In genomic region chr5:180284161-180284560, GRCh38 we compare ENCODE assay signal across 19 cellular contexts. TPM values are rescaled to one million over a fixed set of nuclear protein-coding genes. Genes with fewer than 3 reads are reported as not detected.
DNase-seq lines count a peak whose midpoint lies in the region; ATAC-seq, FAIRE-seq and TF ChIP-seq lines count a peak whose summit lies in the region.
"Had no signal": no experiment of that assay in that cellular context is flagged by ENCODE, and none has a peak within 500 bp of the region (broad histone marks: within the 10 kb centered on the region; RNA-seq: fewer than 3 reads in every experiment).

No MANE protein-coding gene starts in this region.

- H3K23ac ChIP-seq in H1 (ENCODE audit: insufficient read length) (no peak overlapping the region), neuronal stem cell (ENCODE audit: low read depth, low read length, poor library complexity) (peak overlapping the region; percentile 85)

- FAIRE-seq in H1 (lab: Jason Lieb, UNC): no peak

- H2BK20ac ChIP-seq in H1 (ENCODE audit: low read length): no peak overlapping the region

- TF ChIP-seq CTCF in NB4 (IDR thresholded peaks at IDR 0.05; ENCODE audit: low read depth, low read length) (peak; percentile 80), H1 (IDR thresholded peaks at IDR 0.05; ENCODE audit: control extremely low read depth in 1 of 3, insufficient read depth in 1 of 3, low read depth in 1 of 3, low read length in 3 of 3) (peak; percentile 34 to 47 (median 42)), MM.1S (IDR thresholded peaks at IDR 0.05; ENCODE audit: low read length) (no peak)

- POLR2A ChIA-PET in H1 (lab: Charles Lee; ENCODE audit: partially characterized antibody): interaction anchor here (0.6 to 0.8 kb wide), 2 partner anchors 13 to 18 kb away, joined by 3 to 4 read pairs; no protein-coding TSS in a partner anchor

- DNase-seq in CD1c-positive myeloid dendritic cell (ENCODE audit: extremely low spot score): peak; percentile 39
- peak; percentile 96 for DNase-seq in NB4 (ENCODE audit: low read depth)
- no peak for DNase-seq in H1 (ENCODE audit: low read depth in 1 of 2, low spot score in 2 of 2)
- DNase-seq in neuronal stem cell (ENCODE audit: low spot score): no peak
- DNase-seq in sciatic nerve (ENCODE audit: low spot score): no peak
- no peak for DNase-seq in NCI-H82 treated with DMSO at 0.1 percent for 48 hours (lab: John Stamatoyannopoulos, UW; ENCODE audit: unreplicated experiment)
- no peak for DNase-seq in MM.1S
- DNase-seq: activated naive CD4-positive, alpha-beta T cell treated with anti-CD3 and anti-CD28 coated beads for 36 hours; activated T-cell treated with anti-CD3 and anti-CD28 coated beads, Interleukin-2, amount 50 U/mL, for 4 hours; CD8-positive, alpha-beta memory T cell; DMS53; left cardiac atrium; NCI-H1105; NCI-H526; SIG-M5; stimulated activated CD4-positive, alpha-beta T cell treated with anti-CD3 and anti-CD28 coated beads, Interleukin-4, amount 100 ng/mL, for 4 hours; uterus had no signal

- H3K79me2 ChIP-seq in H1 (ENCODE audit: control insufficient read depth in 1 of 2, insufficient read depth in 2 of 2, low read length in 2 of 2) (peaks cover 0 to 56% of the 10 kb centered on the region in 2 experiments; a peak in 2 of 4 replicates), MM.1S (ENCODE audit: low read length) (peaks cover 29% of the 10 kb centered on the region)

- no peaks in the 10 kb centered on the region for H3F3A ChIP-seq in MM.1S (ENCODE audit: insufficient read depth, low read length)

- H2BK5ac ChIP-seq in H1 (ENCODE audit: low read depth, low read length): peak overlapping the region; percentile 40; the same call in 1 of the 2 replicates
- H2BK5ac ChIP-seq in neuronal stem cell (ENCODE audit: low read length): no peak overlapping the region

- H4K20me1 ChIP-seq in H1 (replicated peaks in 1 of 2; ENCODE audit: control insufficient read depth in 1 of 2, insufficient read depth in 2 of 2, low read length in 2 of 2) (peaks cover 4 to 9% of the 10 kb centered on the region in 2 experiments), MM.1S (ENCODE audit: insufficient read depth, low read length) (no peaks in the 10 kb centered on the region)

- H3K36me3 ChIP-seq in H1 (ENCODE audit: control insufficient read depth in 2 of 4, insufficient read depth in 4 of 4, low read length in 3 of 4) (peaks cover 0 to 13% (median 3%) of the 10 kb centered on the region in 4 experiments; a peak in 3 of 8 replicates), neuronal stem cell (replicated peaks in 1 of 2; ENCODE audit: control insufficient read depth in 2 of 2, insufficient read depth in 2 of 2, low read length in 2 of 2) (peaks cover 17 to 88% of the 10 kb centered on the region in 2 donors), MM.1S (replicated peaks; ENCODE audit: insufficient read depth, low read length) (no peaks in the 10 kb centered on the region; the same call in 1 of the 2 replicates)
- H3K36me3 ChIP-seq: uterus had no signal

- H3K9ac ChIP-seq in H1 (replicated peaks in 1 of 4; ENCODE audit: extremely low read depth in 1 of 4, low read depth in 3 of 4, low read length in 3 of 4): no peak overlapping the region
- H3K9ac ChIP-seq in neuronal stem cell (ENCODE audit: low read depth, low read length, poor library complexity): peak overlapping the region; percentile 31
- no peak overlapping the region for H3K9ac ChIP-seq in MM.1S (ENCODE audit: low read length)

- H3K4me3 ChIP-seq in NB4 (ENCODE audit: low read depth, low read length) (no peak overlapping the region), H1 (ENCODE audit: extremely low read depth in 1 of 4, insufficient read depth in 2 of 4, low read depth in 3 of 4, low read length in 4 of 4) (no peak overlapping the region), neuronal stem cell (ENCODE audit: low read length in 2 of 2) (peak overlapping the region in 1 of 2 donors; percentile 7), MM.1S (ENCODE audit: low read length) (no peak overlapping the region)
- H3K4me3 ChIP-seq: coronary artery, uterus had no signal

- no peaks in the 10 kb centered on the region for H3K27me3 ChIP-seq in H1 (replicated peaks in 1 of 4; ENCODE audit: control insufficient read depth in 3 of 4, extremely low read depth in 1 of 4, insufficient read depth in 3 of 4, low read length in 3 of 4)
- no peaks in the 10 kb centered on the region for H3K27me3 ChIP-seq in neuronal stem cell (ENCODE audit: control insufficient read depth in 3 of 3, insufficient read depth in 3 of 3, low read depth in 1 of 3, low read length in 3 of 3)
- H3K27me3 ChIP-seq in MM.1S (replicated peaks; ENCODE audit: insufficient read depth, low read length): no peaks in the 10 kb centered on the region
- H3K27me3 ChIP-seq: uterus had no signal

- no peaks in the 10 kb centered on the region for H3K9me2 ChIP-seq in MM.1S (replicated peaks; ENCODE audit: insufficient read depth, low read length)

- no peak overlapping the region for H3K56ac ChIP-seq in H1 (replicated peaks; ENCODE audit: insufficient read length, low read depth, low read length)

- CTCF ChIA-PET in H1 (lab: Charles Lee; ENCODE audit: partially characterized antibody): interaction anchor here (0.6 to 1.9 kb wide), 7 partner anchors 8 to 321 kb away, joined by 3 to 15 read pairs (median 4); no protein-coding TSS in a partner anchor

- peaks cover 16% of the 10 kb centered on the region for H3K79me1 ChIP-seq in H1 (ENCODE audit: low read depth, low read length)
- peaks cover 7% of the 10 kb centered on the region for H3K79me1 ChIP-seq in neuronal stem cell (ENCODE audit: low read depth, low read length)

- ATAC-seq in sciatic nerve: no peak
- no peak for ATAC-seq in HG02981 (IDR thresholded peaks at IDR 0.05; ENCODE audit: unreplicated experiment)
- ATAC-seq: activated T-cell treated with anti-CD3 and anti-CD28 coated beads, Interleukin-2, amount 50 U/mL, for 4 hours had no signal

- intact Hi-C loops in sciatic nerve (cut with DNase I): no loop called here

- TF ChIP-seq POLR2A in NB4 (IDR thresholded peaks at IDR 0.05; ENCODE audit: extremely low read depth, insufficient read length) (no peak), H1 (IDR thresholded peaks at IDR 0.05; ENCODE audit: control extremely low read depth in 1 of 2, low read depth in 2 of 2, low read length in 2 of 2) (no peak)

- H2AK5ac ChIP-seq in H1 (ENCODE audit: low read depth, low read length) (no peak overlapping the region), neuronal stem cell (ENCODE audit: low read depth, low read length) (no peak overlapping the region)

- H4K91ac ChIP-seq in H1 (replicated peaks; ENCODE audit: insufficient read length, low read length) (no peak overlapping the region), neuronal stem cell (ENCODE audit: low read depth, low read length, poor library complexity) (no peak overlapping the region)

- H2BK12ac ChIP-seq in H1 (ENCODE audit: low read depth, low read length) (no peak overlapping the region), neuronal stem cell (ENCODE audit: low read length) (no peak overlapping the region)

- H3K9me3 ChIP-seq in H1 (ENCODE audit: insufficient read depth in 2 of 2, low read depth in 1 of 2, low read length in 1 of 2) (no peaks in the 10 kb centered on the region), neuronal stem cell (replicated peaks in 1 of 2; ENCODE audit: control insufficient read depth in 2 of 2, insufficient read depth in 1 of 2, low read depth in 1 of 2, low read length in 2 of 2) (peaks cover 2 to 65% of the 10 kb centered on the region in 2 donors), MM.1S (replicated peaks; ENCODE audit: insufficient read depth, low read length) (no peaks in the 10 kb centered on the region)
- H3K9me3 ChIP-seq: uterus had no signal

- no peak overlapping the region for H2BK15ac ChIP-seq in H1 (ENCODE audit: low read length)
- H2BK15ac ChIP-seq in neuronal stem cell (ENCODE audit: low read length): no peak overlapping the region

- H3K23me2 ChIP-seq in H1 (ENCODE audit: low read depth, low read length): no peaks in the 10 kb centered on the region

- peak; percentile 11 to 31; a peak in 3 of 4 replicates for TF ChIP-seq RAD21 in H1 (IDR thresholded peaks at IDR 0.05 in 1 of 2, conservative IDR thresholded peaks at IDR 0.05 in 1 of 2; ENCODE audit: low read depth in 2 of 2, low read length in 2 of 2)

- H4K8ac ChIP-seq in H1 (ENCODE audit: extremely low read depth, insufficient read depth, low read length) (no peak overlapping the region), neuronal stem cell (ENCODE audit: low read depth, low read length) (no peak overlapping the region)

- no peak overlapping the region for H3K4me2 ChIP-seq in H1 (ENCODE audit: insufficient read depth in 1 of 2, low read depth in 2 of 2, low read length in 2 of 2)
- H3K4me2 ChIP-seq in neuronal stem cell (ENCODE audit: insufficient read depth, low read length, poor library complexity, severe bottlenecking): no peak overlapping the region
- H3K4me2 ChIP-seq in MM.1S (ENCODE audit: low read depth, low read length): no peak overlapping the region

- H2AFZ ChIP-seq in H1 (ENCODE audit: low read length): no peak overlapping the region
- no peak overlapping the region for H2AFZ ChIP-seq in neuronal stem cell (ENCODE audit: low read length)
- no peak overlapping the region for H2AFZ ChIP-seq in MM.1S (ENCODE audit: low read length)

- H3K4me1 ChIP-seq in H1 (replicated peaks in 1 of 4; ENCODE audit: control insufficient read depth in 3 of 4, insufficient read depth in 4 of 4, low read length in 3 of 4) (no peaks in the 10 kb centered on the region; a peak in 1 of 7 replicates), neuronal stem cell (ENCODE audit: control insufficient read depth in 2 of 2, insufficient read depth in 1 of 2, low read depth in 1 of 2, low read length in 2 of 2) (no peaks in the 10 kb centered on the region), MM.1S (ENCODE audit: low read length) (no peaks in the 10 kb centered on the region)
- H3K4me1 ChIP-seq: uterus had no signal

- no peak for TF ChIP-seq EP300 in H1 (IDR thresholded peaks at IDR 0.05; ENCODE audit: borderline replicate concordance in 1 of 2, low read depth in 2 of 2, low read length in 2 of 2)

- H3K4ac ChIP-seq in H1 (replicated peaks; ENCODE audit: insufficient read length, low read depth, low read length): no peak overlapping the region
- H3K4ac ChIP-seq in neuronal stem cell (ENCODE audit: low read length): no peak overlapping the region

- H3K27ac ChIP-seq in H1 (ENCODE audit: low read depth, low read length) (no peak overlapping the region), neuronal stem cell (replicated peaks; ENCODE audit: low read length) (no peak overlapping the region), MM.1S (ENCODE audit: low read length) (no peak overlapping the region)
- H3K27ac ChIP-seq: coronary artery, uterus had no signal

- 76% methylated on average over 10 of the region's 10 CpGs; no CpG with 5 or more reads in 1 of the 2 experiments for WGBS in H1 (ENCODE audit: extremely low coverage in 1 of 2, insufficient coverage in 1 of 2, insufficient read length in 1 of 2, insufficient replicate concordance in 2 of 2, low coverage in 1 of 2, low lambda C conversion rate in 2 of 2, missing lambda C conversion rate in 1 of 2), 2 experiments
- no CpG with 5 or more reads among the region's 10 CpGs for WGBS in neuronal stem cell (ENCODE audit: extremely low coverage in 2 of 2, insufficient read length in 2 of 2, insufficient replicate concordance in 1 of 2), 2 donors

- H3K18ac ChIP-seq in H1 (ENCODE audit: extremely low read depth, low read length): no peak overlapping the region
- no peak overlapping the region for H3K18ac ChIP-seq in neuronal stem cell (ENCODE audit: low read length)

- no peak overlapping the region for H4K5ac ChIP-seq in H1 (ENCODE audit: insufficient read length, low read depth, low read length)

- H3K14ac ChIP-seq in H1 (ENCODE audit: insufficient read length) (no peak overlapping the region), neuronal stem cell (ENCODE audit: low read length) (peak overlapping the region; percentile 60)

- H2BK120ac ChIP-seq in H1 (replicated peaks; ENCODE audit: low read depth, low read length) (no peak overlapping the region), neuronal stem cell (ENCODE audit: low read depth, low read length) (no peak overlapping the region)

RNA-seq across cellular contexts. Expression of gene MAPK9, which starts 7.7 kb away (rescaled TPM):
- total RNA-seq in H1 (2021; fragmentation: NEBNext Ultra II Directional; extraction: Animal tissue kit (Norgen Biotek cat#: 25700)): 37.9 and 43.7 TPM in 2 replicates
- polyA plus RNA-seq in H1 (2011; rRNA removed): 18.3 and 22.3 TPM in 2 replicates
- 27.1 TPM for polyA plus RNA-seq in H1 (2011; cell fraction: cytosol; rRNA removed)
- polyA plus RNA-seq in H1 (2011; cell fraction: nucleus; rRNA removed): 16.9 TPM
- 20.5 to 30.0 TPM (median 24.3 TPM) in 4 replicates for polyA plus RNA-seq in H1 (2012, experiment 1 of 2)
- polyA plus RNA-seq in H1 (2012, experiment 2 of 2): 2.9 TPM
- polyA plus RNA-seq in H1 (2013, experiment 1 of 2): 21.8 TPM
- polyA plus RNA-seq in H1 (2013, experiment 2 of 2): 22.3 TPM
- polyA minus RNA-seq in H1 (2011; rRNA and poly(A)+ RNA removed): 47.8 and 64.8 TPM in 2 replicates
- polyA minus RNA-seq in H1 (2011; cell fraction: cytosol; rRNA and poly(A)+ RNA removed): 17.2 TPM
- 28.5 TPM for polyA minus RNA-seq in H1 (2011; cell fraction: nucleus; rRNA and poly(A)+ RNA removed)
- polyA plus RNA-seq in neuronal stem cell (2013, experiment 1 of 2): 19.1 TPM
- 20.1 TPM for polyA plus RNA-seq in neuronal stem cell (2013, experiment 2 of 2)
- 34.4 TPM for total RNA-seq in sciatic nerve

Comparison
In these comparisons a context has a peak if more than half of its experiments do, and no peak if none do; other contexts are left out.
1. DNase-seq: peak in CD1c-positive myeloid dendritic cell (single experiment) and NB4 (single experiment); none in H1 (0 of 2), neuronal stem cell (single experiment), sciatic nerve (single experiment), NCI-H82 treated with DMSO at 0.1 percent for 48 hours (single experiment) and MM.1S (single experiment).